ENCODE assay signal across 10 cellular contexts in genomic region chr17:45313419-45313771, GRCh38. TPM values are rescaled to one million over a fixed set of nuclear protein-coding genes. Genes with fewer than 3 reads are reported as not detected.
A peak's percentile ranks its signal among the peaks of the same experiment; 100 is the strongest.
DNase-seq lines count a peak whose midpoint lies in the region; ATAC-seq and TF ChIP-seq lines count a peak whose summit lies in the region.
"Had no signal": no experiment of that assay in that cellular context is flagged by ENCODE, and none has a peak within 500 bp of the region (broad histone marks: within the 10 kb centered on the region; RNA-seq: fewer than 3 reads in every experiment).

No MANE protein-coding gene starts in this region.

- no peak for TF ChIP-seq EP300 in ovary (IDR thresholded peaks at IDR 0.05)

- no peaks in the 10 kb centered on the region for H3K27me3 ChIP-seq in ascending aorta
- no peaks in the 10 kb centered on the region for H3K27me3 ChIP-seq in muscle layer of duodenum (ENCODE audit: low read depth, low read length)
- H3K27me3 ChIP-seq in ovary = no peaks in the 10 kb centered on the region

- no peak for ATAC-seq in HG02610 (IDR thresholded peaks at IDR 0.05; ENCODE audit: unreplicated experiment)

- H3K27ac ChIP-seq in ascending aorta (peak overlapping the region; percentile 67 to 69), muscle layer of duodenum (ENCODE audit: low read length) (peak overlapping the region; percentile 94), ovary (no peak overlapping the region)

- peaks cover 7 to 53% of the 10 kb centered on the region in 2 donors for H3K4me1 ChIP-seq in ascending aorta
- H3K4me1 ChIP-seq in muscle layer of duodenum (ENCODE audit: control insufficient read depth in 1 of 2, insufficient read depth in 2 of 2, low read length in 2 of 2) = peaks cover 56 to 59% of the 10 kb centered on the region in 2 donors
- peaks cover 16% of the 10 kb centered on the region for H3K4me1 ChIP-seq in ovary (ENCODE audit: insufficient read depth)

- H3K4me3 ChIP-seq in AG04449 (ENCODE audit: low read depth, low read length) = peak overlapping the region; percentile 36
- H3K4me3 ChIP-seq in ascending aorta = no peak overlapping the region
- H3K4me3 ChIP-seq in muscle layer of duodenum (ENCODE audit: low read depth in 1 of 2, low read length in 2 of 2) = peak overlapping the region in 1 of 2 donors; percentile 94
- H3K4me3 ChIP-seq in ovary = no peak overlapping the region

- CTCF ChIA-PET in AG04449 (lab: Yijun Ruan, JAX) = interaction anchor here (1.2 to 5.3 kb wide), 6 partner anchors 15 to 95 kb away, joined by 4 to 35 read pairs (median 9); no protein-coding TSS in a partner anchor

- 88 to 93% (median 93%) methylated on average over 5 of the region's 5 CpGs for WGBS in ovary, 3 donors

- POLR2A ChIA-PET in AG04449 (lab: Yijun Ruan, JAX) = no interaction called here

- DNase-seq in AG04449 (ENCODE audit: low read depth, low spot score) (no peak), ascending aorta (ENCODE audit: low spot score in 2 of 2) (no peak), ovary (no peak), AG20443 (ENCODE audit: low spot score) (no peak), HUDEP-2 (lab: John Stamatoyannopoulos, UW; ENCODE audit: unreplicated experiment in 76 of 76) (no peak)
- DNase-seq: SHP77 treated with DMSO at 0.1 percent for 48 hours; stimulated activated CD4-positive, alpha-beta T cell treated with anti-CD3 and anti-CD28 coated beads, Interleukin-4, amount 100 ng/mL, for 24 hours had no signal

- intact Hi-C loops in ascending aorta (cut with DNase I) (no loop called here), ovary (cut with DNase I) (loop anchor here in 1 of 4 donors (10.0 kb wide), 1 partner anchor 179 kb away; the partner anchor contains the start of genes ACBD4 and PLCD3)

- TF ChIP-seq CTCF in AG04449 (IDR thresholded peaks at IDR 0.05; ENCODE audit: insufficient read depth, low read length, missing control alignments) (no peak), ascending aorta (IDR thresholded peaks at IDR 0.05) (no peak), ovary (IDR thresholded peaks at IDR 0.05) (no peak)

- H3K36me3 ChIP-seq in ascending aorta (no peaks in the 10 kb centered on the region), muscle layer of duodenum (ENCODE audit: control insufficient read depth in 1 of 2, insufficient read depth in 2 of 2, low read length in 2 of 2) (no peaks in the 10 kb centered on the region), ovary (no peaks in the 10 kb centered on the region)

- H3K9me3 ChIP-seq in ascending aorta (no peaks in the 10 kb centered on the region), muscle layer of duodenum (ENCODE audit: control insufficient read depth in 1 of 2, low read length in 2 of 2) (no peaks in the 10 kb centered on the region), ovary (no peaks in the 10 kb centered on the region)

- peak; percentile 23 for TF ChIP-seq POLR2A in GM19099 (IDR thresholded peaks at IDR 0.05; ENCODE audit: extremely low read depth, insufficient read length, low read depth)
- no peak for TF ChIP-seq POLR2A in ovary (IDR thresholded peaks at IDR 0.05)

RNA-seq across cellular contexts. Expression of gene MAP3K14, which starts 3.4 kb away (rescaled TPM):
- total RNA-seq in ascending aorta (7.7 TPM), ovary (10 to 100 TPM in 6 of 7 donors, 1 to 10 TPM in 1; 4.1 to 19.8 (median 13.0) TPM)
- 1 to 10 TPM; 2.4 to 7.0 TPM for polyA plus RNA-seq in ovary

RNA-seq across cellular contexts. Expression of gene SPATA32, which starts 51.5 kb away (rescaled TPM):
- total RNA-seq in ascending aorta = not detected
- total RNA-seq in ovary = under 1 TPM in 1 of 7 donors, not detected in 6; 0.12 TPM
- polyA plus RNA-seq in ovary = not detected

Comparison
In these comparisons a context has a peak if more than half of its experiments do, and no peak if none do; other contexts are left out.
1. H3K27ac ChIP-seq: peak in ascending aorta (2 of 2) and muscle layer of duodenum (single experiment); none in ovary (0 of 2).